ENCODE assay signal across 18 cellular contexts in the genomic region with DNA sequence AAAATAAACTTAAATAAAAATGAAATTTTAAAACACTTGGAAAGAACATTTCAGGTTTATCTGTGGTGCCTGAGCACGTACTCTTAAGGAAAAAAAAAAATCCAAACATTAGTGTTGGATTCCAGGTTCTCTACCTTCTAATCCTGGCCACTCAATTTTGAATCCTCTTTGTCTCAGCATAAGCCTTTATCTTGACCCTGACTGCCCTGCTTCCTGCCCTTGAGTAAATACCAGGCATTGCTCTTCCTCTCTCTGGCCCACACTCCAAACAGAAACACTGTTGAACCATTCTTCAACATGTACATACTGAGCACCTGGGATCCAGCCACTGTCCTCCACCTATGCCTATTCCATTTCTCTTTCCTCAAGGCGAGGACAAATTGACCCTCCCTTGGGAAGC.
"Had no signal": no experiment of that assay in that cellular context is flagged by ENCODE, and none has a peak within 500 bp of the region (broad histone marks: within the 10 kb centered on the region; RNA-seq: fewer than 3 reads in every experiment).

No MANE protein-coding gene starts in this region.

- H3K4me3 ChIP-seq: esophagus muscularis mucosa, gastrocnemius medialis, heart right ventricle, lung, psoas muscle had no signal

- H3K27ac Mint-ChIP-seq: nephron had no signal

- H3K9me3 ChIP-seq: esophagus muscularis mucosa, gastrocnemius medialis, psoas muscle had no signal

- H3K27ac ChIP-seq: epithelial cell of prostate, esophagus muscularis mucosa, gastrocnemius medialis, heart right ventricle, parathyroid adenoma, psoas muscle had no signal

- DNase-seq: effector memory CD4-positive, alpha-beta T cell; gastrocnemius medialis; heart right ventricle; hypothalamus; kidney glomerular epithelial cell; mesenchymal stem cell; naive B cell; occipital lobe; psoas muscle; small intestine; stimulated activated CD4-positive, alpha-beta T cell treated with anti-CD3 and anti-CD28 coated beads, Interleukin-12 subunit alpha, Interleukin-12 subunit beta, amount 100 ng/mL, for 4 hours; stimulated activated naive CD4-positive, alpha-beta T cell treated with Interleukin-2 at 50 U/mL for 16 hours had no signal

- H3K4me1 ChIP-seq: esophagus muscularis mucosa, heart right ventricle, parathyroid adenoma, psoas muscle had no signal

- H3K4me3 Mint-ChIP-seq: naive B cell, nephron had no signal

- H3K4me1 Mint-ChIP-seq: naive B cell, nephron had no signal

- ATAC-seq: gastrocnemius medialis, left lobe of liver, psoas muscle had no signal

- H3K36me3 ChIP-seq: esophagus muscularis mucosa, gastrocnemius medialis, heart right ventricle had no signal

- H3K27me3 ChIP-seq: esophagus muscularis mucosa, gastrocnemius medialis, heart right ventricle had no signal
